16 cellular contexts compared by ENCODE assay signal in genomic region chrX:153831435-153832150, GRCh38. TPM values are rescaled to one million over a fixed set of nuclear protein-coding genes. Genes with fewer than 3 reads are reported as not detected.
DNase-seq lines count a peak whose midpoint lies in the region; ATAC-seq and TF ChIP-seq lines count a peak whose summit lies in the region.
"Had no signal": no experiment of that assay in that cellular context is flagged by ENCODE, and none has a peak within 500 bp of the region (broad histone marks: within the 10 kb centered on the region; RNA-seq: fewer than 3 reads in every experiment).

No MANE protein-coding gene starts in this region.

- peaks cover 9% of the 10 kb centered on the region for H3K4me1 Mint-ChIP-seq in activated T-cell treated with anti-CD3 and anti-CD28 coated beads, Interleukin-2, amount 50 U/mL, for 4 hours (ENCODE audit: low read depth)
- H3K4me1 Mint-ChIP-seq in central memory CD8-positive, alpha-beta T cell, result peaks cover 12% of the 10 kb centered on the region

- H3K27me3 ChIP-seq in Karpas-422 (ENCODE audit: low read length) (no peaks in the 10 kb centered on the region), osteoblast (ENCODE audit: insufficient read depth, low read length) (peaks cover 52% of the 10 kb centered on the region), psoas muscle (ENCODE audit: insufficient read depth in 3 of 3, low read length in 2 of 3) (peaks cover 0 to 53% (median 2%) of the 10 kb centered on the region in 3 donors)

- intact Hi-C loops in psoas muscle (cut with DNase I), result no loop called here

- H3K27ac ChIP-seq in Karpas-422 (ENCODE audit: low read length) (no peak overlapping the region), osteoblast (ENCODE audit: low read depth, low read length) (no peak overlapping the region), psoas muscle (no peak overlapping the region)

- H3K4me2 ChIP-seq in Karpas-422 (ENCODE audit: low read depth, low read length, poor library complexity, severe bottlenecking) (no peak overlapping the region), osteoblast (ENCODE audit: insufficient read depth, low read length) (no peak overlapping the region)

- TF ChIP-seq CTCF in osteoblast (IDR thresholded peaks at IDR 0.05; ENCODE audit: extremely low read depth, low read depth, low read length) (no peak), psoas muscle (IDR thresholded peaks at IDR 0.05) (no peak)

- H4K20me1 ChIP-seq in Karpas-422 (ENCODE audit: insufficient read depth, low read depth, low read length) (no peaks in the 10 kb centered on the region), osteoblast (ENCODE audit: insufficient read depth, low read length) (no peaks in the 10 kb centered on the region)

- ATAC-seq in activated T-cell treated with anti-CD3 and anti-CD28 coated beads, Interleukin-2, amount 50 U/mL, for 4 hours, result no peak
- ATAC-seq in central memory CD8-positive, alpha-beta T cell (replicated peaks; ENCODE audit: extremely low read depth, poor library complexity, severe bottlenecking), result no peak
- no peak for ATAC-seq in psoas muscle
- ATAC-seq: SK-N-SH treated with all-trans-retinoic acid at 6 μM for 48 hours had no signal

- H3K36me3 Mint-ChIP-seq in activated T-cell treated with anti-CD3 and anti-CD28 coated beads, Interleukin-2, amount 50 U/mL, for 4 hours (ENCODE audit: insufficient read depth), result no peaks in the 10 kb centered on the region
- peaks cover 3% of the 10 kb centered on the region for H3K36me3 Mint-ChIP-seq in central memory CD8-positive, alpha-beta T cell (ENCODE audit: insufficient read depth)

- no peak overlapping the region for H3K27ac Mint-ChIP-seq in central memory CD8-positive, alpha-beta T cell (ENCODE audit: low read depth)

- peaks cover 2% of the 10 kb centered on the region for H3K27me3 Mint-ChIP-seq in activated T-cell treated with anti-CD3 and anti-CD28 coated beads, Interleukin-2, amount 50 U/mL, for 4 hours (ENCODE audit: low read depth)
- no peaks in the 10 kb centered on the region for H3K27me3 Mint-ChIP-seq in central memory CD8-positive, alpha-beta T cell

- H3K9ac ChIP-seq in Karpas-422 (ENCODE audit: low read length), result no peak overlapping the region

- H3K4me1 ChIP-seq in Karpas-422 (ENCODE audit: low read length), result no peaks in the 10 kb centered on the region
- no peaks in the 10 kb centered on the region for H3K4me1 ChIP-seq in osteoblast (ENCODE audit: insufficient read depth, low read length)
- no peaks in the 10 kb centered on the region for H3K4me1 ChIP-seq in psoas muscle

- no peaks in the 10 kb centered on the region for H3K9me3 ChIP-seq in Karpas-422 (ENCODE audit: low read length)
- no peaks in the 10 kb centered on the region for H3K9me3 ChIP-seq in osteoblast (ENCODE audit: low read depth, low read length)
- no peaks in the 10 kb centered on the region for H3K9me3 ChIP-seq in psoas muscle

- no peak for DNase-seq in activated T-cell treated with anti-CD3 and anti-CD28 coated beads, Interleukin-2, amount 50 U/mL, for 4 hours
- DNase-seq in activated T-cell treated with anti-CD3 and anti-CD28 coated beads, Interleukin-2, amount 50 U/mL, for 48 hours, result no peak
- DNase-seq in Karpas-422 (peak; percentile 53), osteoblast (ENCODE audit: insufficient read length, low spot score, missing footprints) (peak; percentile 74), HK-2 (ENCODE audit: unreplicated experiment) (no peak), psoas muscle (no peak), NCI-H510A (lab: John Stamatoyannopoulos, UW) (no peak)
- DNase-seq in central memory CD8-positive, alpha-beta T cell (ENCODE audit: low spot score in 2 of 2), result no peak
- DNase-seq: activated CD4-positive, alpha-beta T cell treated with anti-CD3 and anti-CD28 coated beads, Interleukin-2, amount 50 U/mL, for 1 hour; activated gamma-delta T cell treated with Interleukin-2 at 50 U/mL for 16 hours; cerebellar nuclear complex; hippocampal formation; NCI-H2081 treated with DMSO at 0.1 percent for 48 hours; stimulated activated CD4-positive, alpha-beta T cell treated with anti-CD3 and anti-CD28 coated beads, Interleukin-4, amount 100 ng/mL, for 24 hours; stimulated activated naive CD4-positive, alpha-beta T cell treated with Interleukin-2 at 50 U/mL for 16 hours had no signal

- H3K9me2 ChIP-seq in Karpas-422 (replicated peaks; ENCODE audit: insufficient read depth, low read length), result no peaks in the 10 kb centered on the region

- no peaks in the 10 kb centered on the region for H3K79me2 ChIP-seq in Karpas-422 (ENCODE audit: low read length)
- H3K79me2 ChIP-seq in osteoblast (ENCODE audit: insufficient read depth, low read length), result no peaks in the 10 kb centered on the region

- H3K4me3 ChIP-seq in Karpas-422 (ENCODE audit: low read length) (no peak overlapping the region), osteoblast (ENCODE audit: insufficient read depth, low read length) (no peak overlapping the region), psoas muscle (no peak overlapping the region)

- H3K9me3 Mint-ChIP-seq in activated T-cell treated with anti-CD3 and anti-CD28 coated beads, Interleukin-2, amount 50 U/mL, for 4 hours, result no peaks in the 10 kb centered on the region
- no peaks in the 10 kb centered on the region for H3K9me3 Mint-ChIP-seq in central memory CD8-positive, alpha-beta T cell

- H2AFZ ChIP-seq in Karpas-422 (ENCODE audit: low read length) (no peak overlapping the region), osteoblast (ENCODE audit: low read length) (no peak overlapping the region)

- peak overlapping the region; percentile 58 for H3K4me3 Mint-ChIP-seq in activated T-cell treated with anti-CD3 and anti-CD28 coated beads, Interleukin-2, amount 50 U/mL, for 4 hours
- H3K4me3 Mint-ChIP-seq in central memory CD8-positive, alpha-beta T cell, result peak overlapping the region; percentile 56

- no peaks in the 10 kb centered on the region for H3K36me3 ChIP-seq in Karpas-422 (ENCODE audit: insufficient read depth, low read length)
- H3K36me3 ChIP-seq in osteoblast (ENCODE audit: insufficient read depth, low read length), result no peaks in the 10 kb centered on the region
- no peaks in the 10 kb centered on the region for H3K36me3 ChIP-seq in psoas muscle (ENCODE audit: insufficient read depth in 1 of 2, low read depth in 1 of 2)

- WGBS in psoas muscle, 3 donors, result 71 to 74% (median 74%) methylated on average over 18 to 22 of the region's 22 CpGs

RNA-seq across cellular contexts. Expression of gene PDZD4, which starts 1.2 kb away (rescaled TPM):
- 1 to 10 TPM in 2 of 3 donors, under 1 TPM in 1; 0.81 to 1.4 (median 1.4) TPM for total RNA-seq in activated T-cell treated with anti-CD3 and anti-CD28 coated beads, Interleukin-2, amount 50 U/mL, for 4 hours
- not detected in 2 replicates for total RNA-seq in Karpas-422 (2014; rRNA removed; shearing (Covaris generic); ENCODE audit: low replicate concordance)
- under 0.01 TPM in 2 replicates for total RNA-seq in osteoblast
- 1 to 10 TPM in 3 of 4 donors, under 1 TPM in 1; 0.50 to 2.1 (median 1.4) TPM for total RNA-seq in psoas muscle
- 1 to 10 TPM in 1 of 3 donors, under 1 TPM in 2; 0.65 to 1.3 (median 0.79) TPM for polyA plus RNA-seq in psoas muscle

RNA-seq across cellular contexts. Expression of gene SSR4, which starts 37.1 kb away (rescaled TPM):
- 100 to 1,000 TPM; 295 to 341 (median 296) TPM for total RNA-seq in activated T-cell treated with anti-CD3 and anti-CD28 coated beads, Interleukin-2, amount 50 U/mL, for 4 hours
- total RNA-seq in Karpas-422 (2014; rRNA removed; shearing (Covaris generic); ENCODE audit: low replicate concordance), result 249 and 310 TPM in 2 replicates
- total RNA-seq in osteoblast, result 156 and 172 TPM in 2 replicates
- 10 to 100 TPM; 57.2 to 86.6 (median 71.2) TPM for total RNA-seq in psoas muscle
- 100 to 1,000 TPM in 2 of 3 donors, 10 to 100 TPM in 1; 84.5 to 198 (median 107) TPM for polyA plus RNA-seq in psoas muscle

RNA-seq across cellular contexts. Expression of gene IDH3G, which starts 37.4 kb away (rescaled TPM):
- total RNA-seq in activated T-cell treated with anti-CD3 and anti-CD28 coated beads, Interleukin-2, amount 50 U/mL, for 4 hours, result 10 to 100 TPM; 60.8 to 64.2 (median 62.7) TPM
- 46.5 and 80.7 TPM in 2 replicates for total RNA-seq in Karpas-422 (2014; rRNA removed; shearing (Covaris generic); ENCODE audit: low replicate concordance)
- total RNA-seq in osteoblast (40.2 and 42.7 TPM in 2 replicates), psoas muscle (10 to 100 TPM; 45.6 to 56.9 (median 51.8) TPM)
- polyA plus RNA-seq in psoas muscle, result 10 to 100 TPM; 25.0 to 54.2 (median 44.3) TPM

RNA-seq across cellular contexts. Expression of gene SRPK3, which starts 50.8 kb away (rescaled TPM):
- total RNA-seq in activated T-cell treated with anti-CD3 and anti-CD28 coated beads, Interleukin-2, amount 50 U/mL, for 4 hours, result not detected
- total RNA-seq in Karpas-422 (2014; rRNA removed; shearing (Covaris generic); ENCODE audit: low replicate concordance), result not detected in 2 replicates
- total RNA-seq in osteoblast (0.36 TPM in 1 of 2 replicates, not detected in the other), psoas muscle (100 to 1,000 TPM in 1 of 4 donors, 10 to 100 TPM in 3; 43.7 to 140 (median 61.4) TPM)
- 10 to 100 TPM; 14.5 to 37.4 (median 23.3) TPM for polyA plus RNA-seq in psoas muscle

RNA-seq across cellular contexts. Expression of gene L1CAM, which starts 54.4 kb away (rescaled TPM):
- total RNA-seq in activated T-cell treated with anti-CD3 and anti-CD28 coated beads, Interleukin-2, amount 50 U/mL, for 4 hours, result under 1 TPM; 0.14 to 0.46 (median 0.34) TPM
- total RNA-seq in Karpas-422 (2014; rRNA removed; shearing (Covaris generic); ENCODE audit: low replicate concordance), result not detected in 2 replicates
- total RNA-seq in osteoblast (under 0.01 TPM in 2 replicates), psoas muscle (1 to 10 TPM in 2 of 4 donors, under 1 TPM in 2; 0.22 to 1.5 (median 0.90) TPM)
- polyA plus RNA-seq in psoas muscle, result under 1 TPM; 0.36 to 0.46 (median 0.39) TPM

Comparison
In these comparisons a context has a peak if more than half of its experiments do, and no peak if none do; other contexts are left out.
1. DNase-seq: peak in Karpas-422 (single experiment) and osteoblast (single experiment); none in activated T-cell treated with anti-CD3 and anti-CD28 coated beads, Interleukin-2, amount 50 U/mL, for 4 hours (single experiment), activated T-cell treated with anti-CD3 and anti-CD28 coated beads, Interleukin-2, amount 50 U/mL, for 48 hours (0 of 2), central memory CD8-positive, alpha-beta T cell (0 of 2), HK-2 (single experiment), psoas muscle (0 of 2) and NCI-H510A (single experiment).